Comparison of ENCODE assay signal across 14 cellular contexts in the genomic region with DNA sequence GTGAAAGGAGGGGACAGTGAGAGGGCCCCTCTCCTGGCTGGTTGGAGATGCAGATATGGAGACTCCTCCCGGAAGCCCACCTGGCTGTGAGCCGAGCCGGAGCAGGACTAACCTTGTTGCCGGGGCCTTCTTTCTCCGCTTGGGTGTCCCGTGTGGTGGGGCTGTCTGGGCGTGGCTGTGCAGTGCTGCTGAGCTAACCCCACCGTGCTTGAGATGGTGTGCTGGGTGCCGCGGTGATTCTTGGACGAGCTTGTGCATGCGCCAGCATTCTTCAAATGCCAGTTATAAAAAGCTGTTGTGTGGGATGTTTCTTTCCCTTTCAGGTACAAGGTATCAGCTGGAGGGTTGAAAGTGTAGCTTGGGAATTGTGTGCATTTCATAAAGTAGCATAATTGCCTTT. TPM values are rescaled to one million over a fixed set of nuclear protein-coding genes. Genes with fewer than 3 reads are reported as not detected.
DNase-seq lines count a peak whose midpoint lies in the region; ATAC-seq and TF ChIP-seq lines count a peak whose summit lies in the region.
"Had no signal": no experiment of that assay in that cellular context is flagged by ENCODE, and none has a peak within 500 bp of the region (broad histone marks: within the 10 kb centered on the region; RNA-seq: fewer than 3 reads in every experiment).

No MANE protein-coding gene starts in this region.

- ATAC-seq in GM23338 (peak; percentile 42), HG02678 (IDR thresholded peaks at IDR 0.05; ENCODE audit: unreplicated experiment) (no peak)
- ATAC-seq: stimulated activated memory B cell treated with anti-CD40 and anti-IgM and Interleukin-4, amounts not matched to agents 10 μg/mL and 1 μg/mL and 100 μg/mL, for 72 hours had no signal

- dilution Hi-C loops in mammary epithelial cell (cut with HindIII; ENCODE audit: low sequenced_read_pairs): no loop called here

- H3K27me3 Mint-ChIP-seq in GM23338 (ENCODE audit: insufficient read depth, low read depth, poor library complexity) (peaks cover 13% of the 10 kb centered on the region), immature natural killer cell (ENCODE audit: low read depth in 3 of 3) (peaks cover 0 to 9% (median 2%) of the 10 kb centered on the region in 3 donors)
- H3K27me3 Mint-ChIP-seq: memory B cell; stimulated activated memory B cell treated with anti-CD40 and anti-IgM and Interleukin-4, amounts not matched to agents 10 μg/mL and 1 μg/mL and 100 μg/mL, for 72 hours had no signal

- peaks cover 8% of the 10 kb centered on the region for H3K4me1 ChIP-seq in GM23338 (ENCODE audit: insufficient read depth)
- H3K4me1 ChIP-seq in mammary epithelial cell (ENCODE audit: insufficient read depth, low read length): peaks cover 45% of the 10 kb centered on the region
- H3K4me1 ChIP-seq in sigmoid colon: peaks cover 0 to 59% (median 53%) of the 10 kb centered on the region in 4 donors
- no peaks in the 10 kb centered on the region for H3K4me1 ChIP-seq in OCI-LY7 (ENCODE audit: insufficient read depth, low read length, poor library complexity, severe bottlenecking)

- H3K27me3 ChIP-seq in GM23338 (ENCODE audit: insufficient read depth) (no peaks in the 10 kb centered on the region), mammary epithelial cell (ENCODE audit: insufficient read depth, low read length) (no peaks in the 10 kb centered on the region), sigmoid colon (no peaks in the 10 kb centered on the region)

- H3K27ac Mint-ChIP-seq in GM23338 (peak overlapping the region; percentile 71), immature natural killer cell (peak overlapping the region in 5 of 6 donors; percentile 35 to 80 (median 49))
- H3K27ac Mint-ChIP-seq: memory B cell; stimulated activated memory B cell treated with anti-CD40 and anti-IgM and Interleukin-4, amounts not matched to agents 10 μg/mL and 1 μg/mL and 100 μg/mL, for 72 hours had no signal

- H3K4me1 Mint-ChIP-seq in GM23338 (peaks cover 23% of the 10 kb centered on the region), immature natural killer cell (peaks cover 58% of the 10 kb centered on the region in 2 donors)

- BruUV-seq in mammary epithelial cell (replicated peaks; lab: Mats Ljungman, UMichigan) (no TSS peak), OCI-LY7 (replicated peaks; lab: Mats Ljungman, UMichigan) (no TSS peak)

- intact Hi-C loops in mammary epithelial cell (cut with micrococcal nuclease): loop anchor here (2.0 kb wide), 1 partner anchor 14 kb away; no protein-coding TSS in a partner anchor
- intact Hi-C loops in sigmoid colon (cut with DNase I): no loop called here
- intact Hi-C loops in OCI-LY7 (cut with micrococcal nuclease; ENCODE audit: unreplicated experiment): no loop called here

- H3K36me3 ChIP-seq in GM23338 (ENCODE audit: insufficient read depth) (peaks cover 23% of the 10 kb centered on the region), mammary epithelial cell (ENCODE audit: insufficient read depth, low read length) (peaks cover 11% of the 10 kb centered on the region), sigmoid colon (peaks cover 5 to 41% (median 26%) of the 10 kb centered on the region in 4 donors), OCI-LY7 (ENCODE audit: insufficient read depth, low read length) (peaks cover 78% of the 10 kb centered on the region)

- CTCF ChIA-PET in mammary epithelial cell (lab: Charles Lee; ENCODE audit: low non-redundant PET): no interaction called here
- CTCF ChIA-PET in OCI-LY7 (lab: Charles Lee; ENCODE audit: unreplicated experiment): no interaction called here

- 0% methylated on average over 11 of the region's 12 CpGs for WGBS in mammary epithelial cell (ENCODE audit: low coverage, missing lambda C conversion rate)
- 74 to 79% methylated on average over 12 of the region's 12 CpGs for WGBS in sigmoid colon, 2 donors

- H3K9me2 ChIP-seq in GM23338 (ENCODE audit: insufficient read depth): no peaks in the 10 kb centered on the region
- no peaks in the 10 kb centered on the region for H3K9me2 ChIP-seq in OCI-LY7 (ENCODE audit: insufficient read depth, low read length)

- H2AFZ ChIP-seq in GM23338 (no peak overlapping the region), mammary epithelial cell (ENCODE audit: low read depth, low read length) (no peak overlapping the region), OCI-LY7 (ENCODE audit: low read length) (no peak overlapping the region)

- no peaks in the 10 kb centered on the region for H3K9me3 ChIP-seq in mammary epithelial cell (replicated peaks; ENCODE audit: insufficient read depth, low read length)
- no peaks in the 10 kb centered on the region for H3K9me3 ChIP-seq in sigmoid colon
- no peaks in the 10 kb centered on the region for H3K9me3 ChIP-seq in OCI-LY7 (ENCODE audit: low read length)

- H4K20me1 ChIP-seq in GM23338 (replicated peaks; ENCODE audit: insufficient read depth): peaks cover 82% of the 10 kb centered on the region
- peaks cover 7% of the 10 kb centered on the region for H4K20me1 ChIP-seq in mammary epithelial cell (ENCODE audit: insufficient read depth, low read length)
- 0 out of 2 replicates have a peak, but pooled peaks cover 8% of the 10 kb centered on the region for H4K20me1 ChIP-seq in OCI-LY7 (ENCODE audit: insufficient read depth, low read length)

- H3K4me2 ChIP-seq in GM23338: no peak overlapping the region
- peak overlapping the region; percentile 90 for H3K4me2 ChIP-seq in mammary epithelial cell (ENCODE audit: insufficient read depth, low read depth, low read length)
- H3K4me2 ChIP-seq in OCI-LY7 (ENCODE audit: low read length): no peak overlapping the region

- peaks cover 10% of the 10 kb centered on the region for H3F3A ChIP-seq in GM23338 (replicated peaks; ENCODE audit: low read depth)

- in situ Hi-C loops in mammary epithelial cell (cut with MboI; ENCODE audit: low sequenced_read_pairs in 2 of 2): no loop called here

- TF ChIP-seq EP300 in sigmoid colon (IDR thresholded peaks at IDR 0.05): no peak

- no peak for TF ChIP-seq CTCF in GM23338 (conservative IDR thresholded peaks at IDR 0.05; ENCODE audit: low read depth in 2 of 2)
- no peak for TF ChIP-seq CTCF in mammary epithelial cell (conservative IDR thresholded peaks at IDR 0.05 in 1 of 2, IDR thresholded peaks at IDR 0.05 in 1 of 2; ENCODE audit: extremely low read depth in 1 of 2, insufficient read depth in 1 of 2, low read depth in 1 of 2, low read length in 2 of 2)
- TF ChIP-seq CTCF in sigmoid colon (IDR thresholded peaks at IDR 0.05): no peak
- TF ChIP-seq CTCF in OCI-LY7 (conservative IDR thresholded peaks at IDR 0.05; ENCODE audit: low read length): no peak

- H3K27ac ChIP-seq in GM23338 (ENCODE audit: low read depth) (peak overlapping the region; percentile 32; the same call in 1 of the 2 replicates), mammary epithelial cell (ENCODE audit: insufficient read depth, low read depth, low read length) (peak overlapping the region; percentile 70), sigmoid colon (peak overlapping the region in 3 of 4 donors; percentile 8 to 59 (median 55)), OCI-LY7 (ENCODE audit: low read depth, low read length, poor library complexity, severe bottlenecking) (no peak overlapping the region)
- H3K27ac ChIP-seq: C4-2B had no signal

- peak; percentile 46 for DNase-seq in GM23338 (ENCODE audit: low spot score)
- peak; percentile 80 for DNase-seq in mammary epithelial cell
- no peak for DNase-seq in immature natural killer cell
- DNase-seq in sigmoid colon: no peak
- DNase-seq in effector CD4-positive, alpha-beta T cell: no peak
- no peak for DNase-seq in NCI-H2171 (lab: John Stamatoyannopoulos, UW)
- DNase-seq in OCI-LY7 (ENCODE audit: low spot score): no peak
- DNase-seq: activated CD4-positive, CD25-positive, alpha-beta regulatory T cell; activated naive CD4-positive, alpha-beta T cell treated with anti-CD3 and anti-CD28 coated beads, Interleukin-2, amount 50 U/mL, for 16 hours; NCI-H146 had no signal

- TF ChIP-seq POLR2A in sigmoid colon (IDR thresholded peaks at IDR 0.05): no peak

- peak overlapping the region; percentile 70 for H3K9ac ChIP-seq in mammary epithelial cell (ENCODE audit: insufficient read depth, low read length)

- H3K36me3 Mint-ChIP-seq in GM23338 (ENCODE audit: low read depth) (peaks cover 65% of the 10 kb centered on the region), immature natural killer cell (peaks cover 0 to 26% (median 8%) of the 10 kb centered on the region in 3 donors)

- POLR2A ChIA-PET in OCI-LY7 (lab: Charles Lee): interaction anchor here (0.6 to 1.3 kb wide), 2 partner anchors 15 to 431 kb away, joined by 3 to 4 read pairs; no protein-coding TSS in a partner anchor

- H3K4me3 Mint-ChIP-seq in GM23338: no peak overlapping the region; the same call in 2 of the 3 replicates
- peak overlapping the region in 3 of 5 donors; percentile 21 to 56 (median 35) for H3K4me3 Mint-ChIP-seq in immature natural killer cell
- H3K4me3 Mint-ChIP-seq: memory B cell; stimulated activated memory B cell treated with anti-CD40 and anti-IgM and Interleukin-4, amounts not matched to agents 10 μg/mL and 1 μg/mL and 100 μg/mL, for 72 hours had no signal

- no peak overlapping the region for H3K4me3 ChIP-seq in GM23338
- peak overlapping the region; percentile 24 to 38 (median 32) for H3K4me3 ChIP-seq in mammary epithelial cell (replicated peaks in 1 of 3; ENCODE audit: insufficient read depth in 1 of 3, low read depth in 2 of 3, low read length in 3 of 3)
- no peak overlapping the region for H3K4me3 ChIP-seq in sigmoid colon
- no peak overlapping the region for H3K4me3 ChIP-seq in OCI-LY7 (ENCODE audit: low read depth, low read length, poor library complexity, severe bottlenecking)

- no peaks in the 10 kb centered on the region for H3K9me3 Mint-ChIP-seq in GM23338
- H3K9me3 Mint-ChIP-seq in immature natural killer cell: no peaks in the 10 kb centered on the region
- H3K9me3 Mint-ChIP-seq: memory B cell; stimulated activated memory B cell treated with anti-CD40 and anti-IgM and Interleukin-4, amounts not matched to agents 10 μg/mL and 1 μg/mL and 100 μg/mL, for 72 hours had no signal

- H3K79me2 ChIP-seq in GM23338 (replicated peaks; ENCODE audit: insufficient read depth) (peaks cover 87% of the 10 kb centered on the region), mammary epithelial cell (ENCODE audit: insufficient read depth, low read length) (peaks cover 90% of the 10 kb centered on the region), OCI-LY7 (ENCODE audit: insufficient read depth, low read depth, low read length) (peaks cover 45% of the 10 kb centered on the region)

RNA-seq across cellular contexts. Expression of a gene that starts 24.6 kb away (rescaled TPM):
- total RNA-seq in GM23338 (2014; rRNA removed; shearing (Covaris generic)): 142 and 150 TPM in 2 replicates
- polyA plus RNA-seq in GM23338 (2016; fragmentation: Nextera tagmentation; extraction: Ambion mirVana) (844 and 859 TPM in 2 replicates), mammary epithelial cell (475 TPM), immature natural killer cell (100 to 1,000 TPM; 324 to 389 (median 386) TPM), sigmoid colon (100 to 1,000 TPM; 286 to 382 (median 352) TPM)
- total RNA-seq in mammary epithelial cell (100 to 1,000 TPM in 1 of 2 donors, 10 to 100 TPM in 1; 78.9 to 341 TPM), sigmoid colon (100 to 1,000 TPM; 117 to 170 (median 140) TPM), OCI-LY7 (2022) (211 and 230 TPM in 2 replicates)
- polyA minus RNA-seq in mammary epithelial cell: 221 TPM
- total RNA-seq in OCI-LY7 (2014; rRNA removed; shearing (Covaris generic)): 56.1 and 70.6 TPM in 2 replicates

RNA-seq across cellular contexts. Expression of a gene that starts 48.8 kb away (rescaled TPM):
- total RNA-seq in GM23338 (2014; rRNA removed; shearing (Covaris generic)): 26.0 and 28.5 TPM in 2 replicates
- polyA plus RNA-seq in GM23338 (2016; fragmentation: Nextera tagmentation; extraction: Ambion mirVana): 11.1 and 13.8 TPM in 2 replicates
- 10 to 100 TPM; 20.7 to 22.1 TPM for total RNA-seq in mammary epithelial cell
- 19.6 TPM for polyA plus RNA-seq in mammary epithelial cell
- polyA minus RNA-seq in mammary epithelial cell: 23.9 TPM
- polyA plus RNA-seq in immature natural killer cell: 10 to 100 TPM in 1 of 3 donors, 1 to 10 TPM in 2; 6.0 to 12.6 (median 7.4) TPM
- total RNA-seq in sigmoid colon: 10 to 100 TPM in 2 of 4 donors, 1 to 10 TPM in 2; 7.5 to 11.7 (median 9.7) TPM
- polyA plus RNA-seq in sigmoid colon: 10 to 100 TPM in 1 of 3 donors, 1 to 10 TPM in 2; 3.0 to 10.9 (median 4.9) TPM
- 12.4 and 17.5 TPM in 2 replicates for total RNA-seq in OCI-LY7 (2014; rRNA removed; shearing (Covaris generic))
- 19.5 and 24.8 TPM in 2 replicates for total RNA-seq in OCI-LY7 (2022)

RNA-seq across cellular contexts. Expression of a gene that starts 50.2 kb away (rescaled TPM):
- 23.6 and 25.1 TPM in 2 replicates for total RNA-seq in GM23338 (2014; rRNA removed; shearing (Covaris generic))
- 11.0 and 12.8 TPM in 2 replicates for polyA plus RNA-seq in GM23338 (2016; fragmentation: Nextera tagmentation; extraction: Ambion mirVana)
- total RNA-seq in mammary epithelial cell: 10 to 100 TPM; 15.2 to 17.0 TPM
- 10.1 TPM for polyA plus RNA-seq in mammary epithelial cell
- polyA minus RNA-seq in mammary epithelial cell: 24.7 TPM
- 1 to 10 TPM; 1.9 to 6.2 (median 5.7) TPM for polyA plus RNA-seq in immature natural killer cell
- 10 to 100 TPM; 13.3 to 21.9 (median 20.3) TPM for total RNA-seq in sigmoid colon
- polyA plus RNA-seq in sigmoid colon: 10 to 100 TPM in 2 of 3 donors, 1 to 10 TPM in 1; 8.9 to 13.6 (median 10.2) TPM
- total RNA-seq in OCI-LY7 (2014; rRNA removed; shearing (Covaris generic)): 13.9 and 15.8 TPM in 2 replicates
- 20.0 and 28.7 TPM in 2 replicates for total RNA-seq in OCI-LY7 (2022)

Comparison
In these comparisons a context has a peak if more than half of its experiments do, and no peak if none do; other contexts are left out.
1. DNase-seq: peak in GM23338 (single experiment) and mammary epithelial cell (single experiment); none in immature natural killer cell (0 of 3), sigmoid colon (single experiment), effector CD4-positive, alpha-beta T cell (single experiment), NCI-H2171 (single experiment) and OCI-LY7 (single experiment).
2. H3K4me3 ChIP-seq: peak in mammary epithelial cell (3 of 3); none in GM23338 (single experiment), sigmoid colon (0 of 4) and OCI-LY7 (single experiment).